In the genomic region with DNA sequence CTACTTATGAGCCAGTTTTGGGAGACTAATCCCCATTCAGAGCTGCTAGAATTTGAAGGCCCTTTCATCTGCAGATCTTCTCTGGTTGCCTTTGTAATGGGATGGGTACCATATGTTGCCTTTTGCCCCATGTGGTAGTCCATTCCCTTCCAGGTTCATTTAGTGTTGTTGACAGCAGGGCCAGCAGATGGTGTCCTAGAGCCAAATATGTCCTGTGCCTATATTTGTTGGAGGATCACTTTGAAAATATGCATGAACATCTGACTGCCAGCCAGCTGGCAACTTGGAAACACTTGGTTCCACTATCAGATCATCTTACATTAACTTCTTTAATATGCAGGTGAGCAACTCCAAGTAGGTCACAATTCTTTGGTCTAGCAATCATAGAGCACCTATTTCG, we compare ENCODE assay signal across 8 cellular contexts. TPM values are rescaled to one million over a fixed set of nuclear protein-coding genes. Genes with fewer than 3 reads are reported as not detected.
DNase-seq lines count a peak whose midpoint lies in the region; ATAC-seq and TF ChIP-seq lines count a peak whose summit lies in the region.

No MANE protein-coding gene starts in this region.

- H3K9ac ChIP-seq in KMS-11 = no peak overlapping the region

- 77 to 90% (median 81%) methylated on average over 1 of the region's 1 CpG for WGBS in heart left ventricle, 4 donors

- H3K4me3 ChIP-seq in KMS-11 (IDR thresholded peaks at IDR 0.05; ENCODE audit: insufficient read depth, low read depth, low read length) (no peak overlapping the region), heart left ventricle (no peak overlapping the region), skeletal muscle cell (ENCODE audit: low read depth, low read length) (no peak overlapping the region)

- H4K20me1 ChIP-seq in KMS-11 (ENCODE audit: insufficient read depth) = no peaks in the 10 kb centered on the region

- peak; percentile 80 for DNase-seq in DMS53 (lab: John Stamatoyannopoulos, UW)
- peak; percentile 47 for DNase-seq in RPMI7951 (ENCODE audit: low read depth)
- peak; percentile 54 for DNase-seq in activated naive CD4-positive, alpha-beta T cell treated with Interleukin-2 at 50 U/mL for 16 hours
- DNase-seq in heart left ventricle = peak in 2 of 5 donors; percentile 8 to 29
- DNase-seq in skeletal muscle cell (ENCODE audit: low read depth) = peak; percentile 25
- no peak for DNase-seq in occipital lobe (lab: John Stamatoyannopoulos, UW)

- H3K4me1 ChIP-seq in KMS-11 (ENCODE audit: low read depth, poor library complexity, severe bottlenecking) = no peaks in the 10 kb centered on the region
- H3K4me1 ChIP-seq in heart left ventricle = no peaks in the 10 kb centered on the region

- ATAC-seq in GM21381 (IDR thresholded peaks at IDR 0.05; ENCODE audit: unreplicated experiment) (peak; percentile 71), heart left ventricle (peak in 1 of 4 donors; percentile 51)

- H3K27me3 ChIP-seq in KMS-11 (ENCODE audit: insufficient read depth, low read depth) = no peaks in the 10 kb centered on the region
- peaks cover 0 to 15% (median 0%) of the 10 kb centered on the region in 9 donors for H3K27me3 ChIP-seq in heart left ventricle

- intact Hi-C loops in heart left ventricle (cut with DNase I) = loop anchor here in 7 of 10 donors (2.0 to 10.0 kb wide), 10 partner anchors 619 to 989 kb away; no protein-coding TSS in a partner anchor

- TF ChIP-seq CTCF in KMS-11 (conservative IDR thresholded peaks at IDR 0.05; ENCODE audit: low read depth, low read length) = peak; percentile 76
- TF ChIP-seq CTCF in heart left ventricle (IDR thresholded peaks at IDR 0.05) = peak in 11 of 12 donors; percentile 12 to 55 (median 41)

- no peak overlapping the region for H2AFZ ChIP-seq in KMS-11 (ENCODE audit: low read depth)

- H3K27ac ChIP-seq in KMS-11 (no peak overlapping the region), heart left ventricle (no peak overlapping the region)

- H3K79me2 ChIP-seq in KMS-11 (ENCODE audit: insufficient read depth, low read depth) = no peaks in the 10 kb centered on the region

- peaks cover 0 to 4% (median 0%) of the 10 kb centered on the region in 12 donors for H3K9me3 ChIP-seq in heart left ventricle

- H3K36me3 ChIP-seq in KMS-11 (ENCODE audit: insufficient read depth) = no peaks in the 10 kb centered on the region
- no peaks in the 10 kb centered on the region for H3K36me3 ChIP-seq in heart left ventricle

- H3K4me2 ChIP-seq in KMS-11 = no peak overlapping the region

- TF ChIP-seq POLR2A in heart left ventricle (IDR thresholded peaks at IDR 0.05) = no peak

RNA-seq across cellular contexts. Expression of a gene that starts 30.4 kb away (rescaled TPM):
- 0.36 TPM in 1 of 2 replicates, not detected in the other for total RNA-seq in RPMI7951 (2014; rRNA removed; shearing (Covaris generic))
- total RNA-seq in heart left ventricle (under 1 TPM in 1 of 9 donors, not detected in 8; 0.25 TPM), occipital lobe (1.1 TPM)
- polyA plus RNA-seq in heart left ventricle = not detected
